ENCODE assay signal across 8 cellular contexts in the genomic region with DNA sequence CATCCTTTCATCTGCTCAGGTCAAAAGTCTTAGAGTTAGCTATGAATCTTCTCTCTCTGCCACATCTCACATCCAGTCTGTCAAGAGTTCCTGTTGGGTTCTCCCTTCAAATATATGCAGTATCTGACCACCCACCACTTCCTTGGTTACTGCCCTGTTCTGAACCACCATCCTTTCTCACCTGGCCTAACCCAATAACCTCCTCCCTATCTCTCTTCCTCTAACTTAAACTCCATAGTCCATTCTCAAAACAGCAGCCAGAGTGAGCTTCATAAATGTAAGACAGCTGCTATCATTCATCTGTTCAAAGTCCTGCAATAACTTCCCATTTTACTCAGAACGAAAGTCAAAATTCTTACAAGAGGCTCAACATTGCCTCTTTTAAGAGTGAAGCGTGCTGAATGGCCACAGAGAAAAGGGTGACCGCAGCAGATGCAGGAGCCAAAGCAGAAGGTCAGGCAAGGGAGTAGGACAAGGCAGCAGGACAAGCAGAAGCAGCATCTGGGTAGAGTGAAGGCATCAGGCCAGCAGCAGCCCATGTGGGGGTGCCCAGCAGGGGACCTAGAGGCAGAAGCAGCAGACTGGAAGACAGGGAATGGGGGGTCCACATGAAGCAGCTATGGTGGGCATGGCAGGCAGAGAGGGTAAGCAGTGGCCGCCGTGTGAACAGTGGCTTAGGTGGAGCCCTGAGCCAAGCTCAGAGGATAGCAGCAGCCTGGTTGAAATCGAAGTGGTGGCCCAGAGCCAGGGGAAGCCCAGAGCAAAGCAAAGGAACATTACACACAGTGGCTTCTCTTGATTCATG. TPM values are rescaled to one million over a fixed set of nuclear protein-coding genes. Genes with fewer than 3 reads are reported as not detected.
DNase-seq lines count a peak whose midpoint lies in the region; ATAC-seq lines count a peak whose summit lies in the region.

No MANE protein-coding gene starts in this region.

- H3K36me3 ChIP-seq in Karpas-422 (ENCODE audit: insufficient read depth, low read length) (peaks cover 8% of the 10 kb centered on the region; the same call in 1 of the 2 replicates), H7 (replicated peaks; ENCODE audit: control insufficient read depth, insufficient read depth, low read length) (no peaks in the 10 kb centered on the region)

- no peak overlapping the region for H2AFZ ChIP-seq in Karpas-422 (ENCODE audit: low read length)

- peaks cover 71% of the 10 kb centered on the region for H3K79me2 ChIP-seq in Karpas-422 (ENCODE audit: low read length)

- no peaks in the 10 kb centered on the region for H3K9me2 ChIP-seq in Karpas-422 (replicated peaks; ENCODE audit: insufficient read depth, low read length)

- H4K20me1 ChIP-seq in Karpas-422 (ENCODE audit: insufficient read depth, low read depth, low read length) = no peaks in the 10 kb centered on the region

- DNase-seq in Karpas-422 (peak; percentile 60), iris pigment epithelial cell (ENCODE audit: low read depth) (peak; percentile 14), H7 (no peak), DMS53 (lab: John Stamatoyannopoulos, UW) (no peak), NCI-H1694 treated with DMSO at 0.1 percent for 48 hours (lab: John Stamatoyannopoulos, UW) (no peak), HuH-7 (ENCODE audit: low spot score) (no peak)

- H3K27me3 ChIP-seq in Karpas-422 (ENCODE audit: low read length) = no peaks in the 10 kb centered on the region
- no peaks in the 10 kb centered on the region for H3K27me3 ChIP-seq in H7 (ENCODE audit: control insufficient read depth, insufficient read depth, low read length)

- H3K4me3 ChIP-seq in Karpas-422 (ENCODE audit: low read length) = no peak overlapping the region
- no peak overlapping the region for H3K4me3 ChIP-seq in H7 (ENCODE audit: insufficient read depth, low read depth, low read length)

- peaks cover 70% of the 10 kb centered on the region for H3K4me1 ChIP-seq in Karpas-422 (ENCODE audit: low read length)

- peak overlapping the region; percentile 71 for H3K27ac ChIP-seq in Karpas-422 (ENCODE audit: low read length)

- peak overlapping the region; percentile 48 for H3K4me2 ChIP-seq in Karpas-422 (ENCODE audit: low read depth, low read length, poor library complexity, severe bottlenecking)

- ATAC-seq in GM18508 (IDR thresholded peaks at IDR 0.05; ENCODE audit: insufficient read depth, unreplicated experiment) (peak; percentile 94), GM21619 (IDR thresholded peaks at IDR 0.05; ENCODE audit: unreplicated experiment) (peak; percentile 82)

- peak overlapping the region; percentile 15; the same call in 1 of the 2 replicates for H3K9ac ChIP-seq in Karpas-422 (ENCODE audit: low read length)

- H3K9me3 ChIP-seq in Karpas-422 (ENCODE audit: low read length) = no peaks in the 10 kb centered on the region

RNA-seq across cellular contexts. Expression of gene CDC42SE2, which starts 39.3 kb away (rescaled TPM):
- total RNA-seq in Karpas-422 (2014; rRNA removed; shearing (Covaris generic); ENCODE audit: low replicate concordance) = 57.4 and 143 TPM in 2 replicates
- 25.9 and 36.6 TPM in 2 replicates for total RNA-seq in H7 (2014; rRNA removed; shearing (Covaris generic))

RNA-seq across cellular contexts. Expression of gene LYRM7, which starts 53.8 kb away (rescaled TPM):
- total RNA-seq in Karpas-422 (2014; rRNA removed; shearing (Covaris generic); ENCODE audit: low replicate concordance) = 18.8 and 28.4 TPM in 2 replicates
- total RNA-seq in H7 (2014; rRNA removed; shearing (Covaris generic)) = 4.5 and 9.3 TPM in 2 replicates

RNA-seq across cellular contexts. Expression of gene HINT1, which starts 59.5 kb away (rescaled TPM):
- 220 and 522 TPM in 2 replicates for total RNA-seq in Karpas-422 (2014; rRNA removed; shearing (Covaris generic); ENCODE audit: low replicate concordance)
- total RNA-seq in H7 (2014; rRNA removed; shearing (Covaris generic)) = 330 and 344 TPM in 2 replicates

Comparison
In these comparisons a context has a peak if more than half of its experiments do, and no peak if none do; other contexts are left out.
1. DNase-seq: peak in Karpas-422 (single experiment) and iris pigment epithelial cell (single experiment); none in H7 (single experiment), DMS53 (single experiment), NCI-H1694 treated with DMSO at 0.1 percent for 48 hours (single experiment) and HuH-7 (single experiment).